ENCODE assay signal across 25 cellular contexts in the genomic region with DNA sequence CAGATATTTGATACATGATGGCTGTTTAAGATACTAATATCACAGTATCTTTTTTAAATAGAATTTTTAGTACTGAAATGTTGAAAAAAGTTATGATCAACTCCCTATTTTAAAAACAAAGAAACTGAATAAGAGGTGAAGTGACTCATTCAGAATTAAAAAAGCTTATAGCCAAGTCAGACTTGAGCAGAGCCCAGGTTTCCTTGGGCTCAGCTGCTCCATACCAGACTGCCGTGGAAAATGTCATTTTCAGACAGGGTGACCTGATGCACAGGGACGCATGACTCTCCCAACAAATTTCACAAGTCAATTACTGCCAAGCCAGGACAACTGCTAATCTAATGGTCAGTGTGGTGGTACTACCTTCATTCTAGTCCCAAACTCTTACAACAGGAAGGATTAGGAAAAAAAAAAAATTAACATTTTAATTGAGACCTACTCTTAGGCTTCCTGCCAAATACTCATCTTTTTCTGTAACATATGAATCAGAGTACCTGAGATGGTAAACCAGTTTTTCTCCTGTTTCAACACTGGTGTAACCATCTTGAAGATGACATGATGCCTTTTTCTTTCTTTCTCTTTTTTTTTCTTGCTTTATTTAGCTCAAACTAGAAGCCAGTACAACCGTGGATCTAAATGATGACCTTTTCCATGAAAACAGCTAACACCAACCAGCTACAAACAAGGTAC. TPM values are rescaled to one million over a fixed set of nuclear protein-coding genes. Genes with fewer than 3 reads are reported as not detected.
A peak's percentile ranks its signal among the peaks of the same experiment; 100 is the strongest.
DNase-seq lines count a peak whose midpoint lies in the region; ATAC-seq and TF ChIP-seq lines count a peak whose summit lies in the region.
"Had no signal": no experiment of that assay in that cellular context is flagged by ENCODE, and none has a peak within 500 bp of the region (broad histone marks: within the 10 kb centered on the region; RNA-seq: fewer than 3 reads in every experiment).

No MANE protein-coding gene starts in this region.

- no peaks in the 10 kb centered on the region for H3K9me2 ChIP-seq in hepatocyte (replicated peaks; ENCODE audit: insufficient read depth)

- intact Hi-C loops in left ventricle myocardium inferior (cut with micrococcal nuclease) = no loop called here

- no peak overlapping the region for H3K9ac ChIP-seq in smooth muscle cell (ENCODE audit: low read depth)
- H3K9ac ChIP-seq: BLaER1 had no signal

- H3K9me3 ChIP-seq in hepatocyte (ENCODE audit: low read depth) (no peaks in the 10 kb centered on the region), smooth muscle cell (replicated peaks; ENCODE audit: low read depth) (no peaks in the 10 kb centered on the region), left ventricle myocardium inferior (replicated peaks) (no peaks in the 10 kb centered on the region)
- H3K9me3 ChIP-seq: BLaER1, prostate gland, sigmoid colon, upper lobe of right lung had no signal

- H3K27me3 Mint-ChIP-seq in chondrocyte (ENCODE audit: low read depth) = no peaks in the 10 kb centered on the region

- H3K27ac ChIP-seq in RWPE1 = peak overlapping the region; percentile 66; the same call in 1 of the 2 replicates
- peak overlapping the region; percentile 26 for H3K27ac ChIP-seq in hepatocyte
- H3K27ac ChIP-seq in smooth muscle cell (ENCODE audit: low read depth) = peak overlapping the region; percentile 66
- no peak overlapping the region for H3K27ac ChIP-seq in left ventricle myocardium inferior (replicated peaks)
- no peak overlapping the region for H3K27ac ChIP-seq in caudate nucleus (ENCODE audit: low read depth, low read length)
- H3K27ac ChIP-seq: BLaER1, prostate gland, sigmoid colon, upper lobe of right lung had no signal

- H3K4me1 Mint-ChIP-seq in chondrocyte (ENCODE audit: low read depth) = peaks cover 48% of the 10 kb centered on the region

- H3K4me3 ChIP-seq in hepatocyte (no peak overlapping the region), smooth muscle cell (no peak overlapping the region), left ventricle myocardium inferior (no peak overlapping the region)
- H3K4me3 ChIP-seq: BLaER1, prostate gland, sigmoid colon, upper lobe of right lung had no signal

- H3K79me2 ChIP-seq in hepatocyte (peaks cover 22% of the 10 kb centered on the region), smooth muscle cell (ENCODE audit: low read depth) (no peaks in the 10 kb centered on the region)

- H3K4me3 Mint-ChIP-seq in chondrocyte (ENCODE audit: unreplicated experiment) = no peak overlapping the region
- H3K4me3 Mint-ChIP-seq: naive thymus-derived CD8-positive, alpha-beta T cell had no signal

- H3K4me2 ChIP-seq in hepatocyte (no peak overlapping the region), smooth muscle cell (no peak overlapping the region)
- H3K4me2 ChIP-seq: BLaER1 had no signal

- H3K9me3 Mint-ChIP-seq in chondrocyte (ENCODE audit: low read depth) = no peaks in the 10 kb centered on the region
- H3K9me3 Mint-ChIP-seq: naive thymus-derived CD8-positive, alpha-beta T cell had no signal

- H3K36me3 Mint-ChIP-seq in chondrocyte (ENCODE audit: low read depth) = peaks cover 3% of the 10 kb centered on the region

- TF ChIP-seq CTCF in RWPE1 (conservative IDR thresholded peaks at IDR 0.05; ENCODE audit: low read depth) = no peak
- no peak for TF ChIP-seq CTCF in chondrocyte (IDR thresholded peaks at IDR 0.05)
- TF ChIP-seq CTCF in hepatocyte (IDR thresholded peaks at IDR 0.05; ENCODE audit: poor library complexity) = no peak
- TF ChIP-seq CTCF in smooth muscle cell (IDR thresholded peaks at IDR 0.05; ENCODE audit: borderline replicate concordance, insufficient read depth, poor library complexity, severe bottlenecking) = no peak
- TF ChIP-seq CTCF in left ventricle myocardium inferior (IDR thresholded peaks at IDR 0.05; ENCODE audit: borderline replicate concordance) = no peak

- no peaks in the 10 kb centered on the region for H3F3A ChIP-seq in smooth muscle cell (ENCODE audit: low read depth)

- ATAC-seq in HG03565 (IDR thresholded peaks at IDR 0.05; ENCODE audit: unreplicated experiment) = no peak
- ATAC-seq: naive thymus-derived CD8-positive, alpha-beta T cell; upper lobe of right lung had no signal

- H3K4me1 ChIP-seq in hepatocyte (ENCODE audit: insufficient read depth) (peaks cover 6% of the 10 kb centered on the region), smooth muscle cell (ENCODE audit: low read depth) (peaks cover 15% of the 10 kb centered on the region), left ventricle myocardium inferior (peaks cover 11% of the 10 kb centered on the region)
- H3K4me1 ChIP-seq: upper lobe of right lung had no signal

- H3K36me3 ChIP-seq in hepatocyte (replicated peaks; ENCODE audit: insufficient read depth, low read depth) (no peaks in the 10 kb centered on the region), smooth muscle cell (ENCODE audit: low read depth) (no peaks in the 10 kb centered on the region), left ventricle myocardium inferior (no peaks in the 10 kb centered on the region)
- H3K36me3 ChIP-seq: BLaER1, prostate gland, sigmoid colon, upper lobe of right lung had no signal

- CTCF ChIA-PET in RWPE1 (lab: Yijun Ruan, JAX) = interaction anchor here (0.6 kb wide), 1 partner anchor 192 kb away, joined by 4 read pairs; no protein-coding TSS in a partner anchor

- H2AFZ ChIP-seq in hepatocyte (no peak overlapping the region), smooth muscle cell (ENCODE audit: low read depth) (peak overlapping the region; percentile 13)

- POLR2A ChIA-PET in RWPE1 (lab: Yijun Ruan, JAX; ENCODE audit: low non-redundant PET) = no interaction called here

- DNase-seq in RWPE1 (ENCODE audit: low spot score) (peak; percentile 66), chondrocyte (ENCODE audit: low spot score) (no peak), hepatocyte (ENCODE audit: low spot score) (no peak), smooth muscle cell (lab: John Stamatoyannopoulos, UW; ENCODE audit: unreplicated experiment) (no peak), left ventricle myocardium inferior (no peak), caudate nucleus (lab: John Stamatoyannopoulos, UW) (no peak), NCI-H2196 treated with DMSO at 0.1 percent for 48 hours (lab: John Stamatoyannopoulos, UW; ENCODE audit: unreplicated experiment) (no peak)
- DNase-seq: activated CD4-positive, alpha-beta T cell treated with anti-CD3 and anti-CD28 coated beads, Interleukin-2, amount 50 U/mL, for 48 hours; activated CD4-positive, CD25-positive, alpha-beta regulatory T cell treated with anti-CD3 and anti-CD28 coated beads, Interleukin-2, amount 50 U/mL, for 72 hours; activated naive CD4-positive, alpha-beta T cell; cerebellar nuclear complex; EL; HCEC 1CT; Kasumi-1; naive thymus-derived CD8-positive, alpha-beta T cell; NCI-H146; NCI-H2107; NCI-H82; RPMI8226; sigmoid colon; stimulated activated naive CD4-positive, alpha-beta T cell; upper lobe of right lung had no signal

- H4K20me1 ChIP-seq in hepatocyte (ENCODE audit: insufficient read depth, poor library complexity, severe bottlenecking) (no peaks in the 10 kb centered on the region), smooth muscle cell (ENCODE audit: low read depth) (no peaks in the 10 kb centered on the region)
- H4K20me1 ChIP-seq: BLaER1 had no signal

- no peaks in the 10 kb centered on the region for H3K27me3 ChIP-seq in hepatocyte
- H3K27me3 ChIP-seq in smooth muscle cell (ENCODE audit: low read depth) = peaks cover 5% of the 10 kb centered on the region
- H3K27me3 ChIP-seq in left ventricle myocardium inferior (ENCODE audit: low read depth) = no peaks in the 10 kb centered on the region
- H3K27me3 ChIP-seq: BLaER1, sigmoid colon, upper lobe of right lung had no signal

- WGBS in hepatocyte (ENCODE audit: low lambda C conversion rate, missing lambda C conversion rate) = 92% methylated on average over 3 of the region's 3 CpGs
- 63% methylated on average over 3 of the region's 3 CpGs for WGBS in smooth muscle cell (ENCODE audit: low lambda C conversion rate)

- H3K27ac Mint-ChIP-seq in chondrocyte (ENCODE audit: unreplicated experiment) = peak overlapping the region; percentile 23
- H3K27ac Mint-ChIP-seq: naive thymus-derived CD8-positive, alpha-beta T cell had no signal

RNA-seq across cellular contexts. Expression of a gene that starts 30.6 kb away (rescaled TPM):
- 10.9 to 36.4 TPM (median 35.8 TPM) in 3 replicates for total RNA-seq in chondrocyte
- 14.0 and 14.8 TPM in 2 replicates for total RNA-seq in hepatocyte
- polyA plus RNA-seq in hepatocyte = 13.1 and 14.3 TPM in 2 replicates
- 3.6 and 3.8 TPM in 2 replicates for total RNA-seq in smooth muscle cell
- polyA plus RNA-seq in smooth muscle cell = 1.6 and 2.7 TPM in 2 replicates
- 7.0 TPM for total RNA-seq in left ventricle myocardium inferior

Comparison
In these comparisons a context has a peak if more than half of its experiments do, and no peak if none do; other contexts are left out.
1. H3K27ac ChIP-seq: peak in RWPE1 (single experiment), hepatocyte (single experiment) and smooth muscle cell (single experiment); none in left ventricle myocardium inferior (single experiment) and caudate nucleus (single experiment).